In genomic region chr16:59192551-59193199, GRCh38 we compare ENCODE assay signal across 8 cellular contexts.
A peak's percentile ranks its signal among the peaks of the same experiment; 100 is the strongest.
DNase-seq lines count a peak whose midpoint lies in the region; ATAC-seq, FAIRE-seq and TF ChIP-seq lines count a peak whose summit lies in the region.

No MANE protein-coding gene starts in this region.

- no peaks in the 10 kb centered on the region for H3K36me3 ChIP-seq in psoas muscle (ENCODE audit: insufficient read depth in 1 of 2, low read depth in 1 of 2)

- 25 to 45% (median 32%) methylated on average over 6 of the region's 6 CpGs for WGBS in psoas muscle, 3 donors

- no peaks in the 10 kb centered on the region for H3K27me3 ChIP-seq in psoas muscle (ENCODE audit: insufficient read depth in 3 of 3, low read length in 2 of 3)

- intact Hi-C loops in psoas muscle (cut with DNase I): no loop called here

- TF ChIP-seq CTCF in epithelial cell of proximal tubule (conservative IDR thresholded peaks at IDR 0.05; ENCODE audit: low read depth, low read length): peak; percentile 55
- TF ChIP-seq CTCF in psoas muscle (IDR thresholded peaks at IDR 0.05): no peak

- no peaks in the 10 kb centered on the region for H3K4me1 ChIP-seq in psoas muscle

- H3K4me3 ChIP-seq in epithelial cell of proximal tubule (ENCODE audit: low read depth, low read length) (no peak overlapping the region), psoas muscle (no peak overlapping the region)

- no peaks in the 10 kb centered on the region for H3K9me3 ChIP-seq in psoas muscle

- ATAC-seq in GM18870 (IDR thresholded peaks at IDR 0.05; ENCODE audit: unreplicated experiment): peak; percentile 75
- no peak for ATAC-seq in HG02852 (IDR thresholded peaks at IDR 0.05; ENCODE audit: unreplicated experiment)
- no peak for ATAC-seq in psoas muscle

- DNase-seq in Ammon's horn (ENCODE audit: low spot score): peak; percentile 7
- peak; percentile 18 to 19 for DNase-seq in NCI-H524 (lab: John Stamatoyannopoulos, UW)
- DNase-seq in epithelial cell of proximal tubule (ENCODE audit: low read depth): no peak
- DNase-seq in urothelium cell line (ENCODE audit: low spot score): peak; percentile 18
- DNase-seq in psoas muscle: no peak
- no peak for DNase-seq in activated CD4-positive, CD25-positive, alpha-beta regulatory T cell treated with anti-CD3 and anti-CD28 coated beads, Interleukin-2, amount 50 U/mL, for 72 hours

- no peak overlapping the region for H3K27ac ChIP-seq in psoas muscle

- no peak for FAIRE-seq in urothelium cell line (lab: Jason Lieb, UNC)

Comparison
In these comparisons a context has a peak if more than half of its experiments do, and no peak if none do; other contexts are left out.
1. DNase-seq: peak in Ammon's horn (single experiment), NCI-H524 (2 of 2) and urothelium cell line (single experiment); none in epithelial cell of proximal tubule (single experiment), psoas muscle (0 of 2) and activated CD4-positive, CD25-positive, alpha-beta regulatory T cell treated with anti-CD3 and anti-CD28 coated beads, Interleukin-2, amount 50 U/mL, for 72 hours (single experiment).